8 cellular contexts compared by ENCODE assay signal in the genomic region with DNA sequence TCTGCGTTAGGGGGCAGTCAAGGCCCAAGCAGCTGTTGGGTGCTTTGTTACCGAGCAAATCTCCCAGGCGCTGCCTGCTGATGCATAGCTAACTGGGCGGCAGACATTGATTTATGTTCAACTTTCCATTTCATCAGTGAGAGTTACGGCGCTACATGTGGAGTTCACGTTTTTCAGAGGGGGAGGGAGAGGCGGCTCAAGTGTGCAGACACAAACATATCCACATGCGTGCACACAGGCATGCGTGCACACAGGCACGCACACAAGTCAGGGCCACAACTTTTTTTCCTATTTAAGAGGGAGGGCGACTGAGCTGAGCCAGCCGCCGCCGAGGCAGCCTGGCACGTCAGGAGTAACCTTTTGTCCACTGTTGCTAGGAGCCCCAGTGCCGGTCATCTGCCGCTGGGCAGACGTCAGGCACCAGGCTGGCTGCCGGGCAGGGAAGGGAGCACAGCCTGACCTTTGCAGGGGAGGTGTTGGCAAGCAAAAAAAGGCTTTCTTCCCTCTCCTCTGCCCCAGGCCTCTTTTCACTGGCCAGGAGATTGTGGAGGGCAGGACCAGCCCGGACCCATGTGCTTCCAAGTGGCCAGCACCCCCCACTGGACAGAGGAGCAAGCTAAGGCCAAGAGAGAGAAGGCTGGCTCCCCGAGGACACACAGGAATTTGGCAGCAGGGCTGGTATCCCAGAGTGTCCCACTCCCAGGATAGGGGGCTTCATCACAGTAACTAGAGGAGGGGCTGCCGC.
DNase-seq lines count a peak whose midpoint lies in the region; ATAC-seq and TF ChIP-seq lines count a peak whose summit lies in the region.

No MANE protein-coding gene starts in this region.

- H3K27me3 ChIP-seq in OCI-LY3 (ENCODE audit: low read depth, low read length) (no peaks in the 10 kb centered on the region), mucosa of stomach (ENCODE audit: control insufficient read depth, insufficient read depth, low read length) (no peaks in the 10 kb centered on the region)

- H3K9me3 ChIP-seq in OCI-LY3 (ENCODE audit: insufficient read depth, low read length) (no peaks in the 10 kb centered on the region), mucosa of stomach (ENCODE audit: control insufficient read depth, low read length) (no peaks in the 10 kb centered on the region)

- H4K20me1 ChIP-seq in OCI-LY3 (ENCODE audit: insufficient read depth, low read length) = no peaks in the 10 kb centered on the region

- no peak overlapping the region for H3K9ac ChIP-seq in OCI-LY3 (ENCODE audit: low read length)
- peak overlapping the region; percentile 26 for H3K9ac ChIP-seq in mucosa of stomach (ENCODE audit: low read length)

- 0 out of 2 replicates have a peak, but pooled peaks have one; percentile 63 for TF ChIP-seq CTCF in OCI-LY3 (IDR thresholded peaks at IDR 0.05; ENCODE audit: low read depth, low read length)

- no peaks in the 10 kb centered on the region for H3K79me2 ChIP-seq in OCI-LY3 (ENCODE audit: low read length)

- H3K4me3 ChIP-seq in OCI-LY3 (ENCODE audit: low read length) (peak overlapping the region; percentile 59), mucosa of stomach (ENCODE audit: low read length) (no peak overlapping the region)

- H3K4me2 ChIP-seq in OCI-LY3 (ENCODE audit: low read length) = peak overlapping the region; percentile 61

- H3K4me1 ChIP-seq in OCI-LY3 (ENCODE audit: low read length) = peaks cover 13% of the 10 kb centered on the region
- H3K4me1 ChIP-seq in mucosa of stomach (ENCODE audit: control insufficient read depth, insufficient read depth, low read length) = peaks cover 73% of the 10 kb centered on the region

- no peak overlapping the region for H3K27ac ChIP-seq in OCI-LY3 (ENCODE audit: low read length)

- DNase-seq in NCI-H2081 (lab: John Stamatoyannopoulos, UW) = peak; percentile 82 to 91
- DNase-seq in NCI-H2081 treated with DMSO at 0.1 percent for 48 hours (lab: John Stamatoyannopoulos, UW) = no peak
- DNase-seq in activated CD8-positive, alpha-beta memory T cell treated with anti-CD3 and anti-CD28 coated beads, Interleukin-2, amount 50 U/mL, for 48 hours = no peak

- H3K36me3 ChIP-seq in OCI-LY3 (replicated peaks; ENCODE audit: low read depth, low read length) = no peaks in the 10 kb centered on the region
- H3K36me3 ChIP-seq in mucosa of stomach (ENCODE audit: control insufficient read depth, insufficient read depth, low read length) = no peaks in the 10 kb centered on the region

- ATAC-seq in esophagus mucosa (peak; percentile 84), GM21367 (IDR thresholded peaks at IDR 0.05; ENCODE audit: unreplicated experiment) (no peak), GM21825 (IDR thresholded peaks at IDR 0.05; ENCODE audit: unreplicated experiment) (no peak)

- H2AFZ ChIP-seq in OCI-LY3 (ENCODE audit: low read depth, low read length) = peak overlapping the region; percentile 36; the same call in 1 of the 2 replicates

Comparison
In these comparisons a context has a peak if more than half of its experiments do, and no peak if none do; other contexts are left out.
1. DNase-seq: peak in NCI-H2081 (2 of 2); none in NCI-H2081 treated with DMSO at 0.1 percent for 48 hours (single experiment) and activated CD8-positive, alpha-beta memory T cell treated with anti-CD3 and anti-CD28 coated beads, Interleukin-2, amount 50 U/mL, for 48 hours (single experiment).